In the genomic region with DNA sequence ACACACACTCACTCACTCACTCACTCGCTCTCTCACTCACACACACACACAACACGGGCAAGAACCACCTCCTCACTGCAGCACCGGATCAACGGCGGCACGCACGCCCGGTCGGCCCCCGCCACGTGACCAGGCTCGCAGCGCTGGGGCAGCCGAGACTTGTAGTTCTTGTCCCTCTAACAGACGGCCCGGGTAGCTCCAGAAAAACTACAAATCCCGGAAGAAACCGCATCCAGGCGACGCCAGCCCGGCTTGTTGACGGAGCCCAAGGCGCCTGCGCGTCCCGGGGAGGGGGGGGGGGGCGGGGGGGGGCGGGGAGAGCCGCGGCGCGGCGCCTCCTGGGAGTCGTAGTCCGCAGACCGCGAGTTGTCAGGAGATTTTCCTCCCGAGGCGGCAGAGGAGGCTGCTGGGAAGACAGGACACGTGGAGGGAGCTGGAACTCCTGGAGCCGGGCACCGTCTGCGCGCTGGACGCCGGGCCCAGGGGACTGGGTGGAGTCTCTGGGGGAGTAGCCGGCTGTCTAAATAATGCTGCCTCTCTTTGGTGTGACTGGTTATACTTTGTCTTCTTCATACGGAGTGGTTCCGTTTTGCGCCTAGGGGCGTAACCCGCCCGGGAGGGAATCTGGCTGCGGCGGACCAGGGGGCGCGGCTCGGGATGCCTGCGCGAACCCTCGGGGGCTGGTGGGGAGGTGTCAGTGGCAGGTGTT, we compare ENCODE assay signal across 8 cellular contexts.
DNase-seq lines count a peak whose midpoint lies in the region; ATAC-seq and TF ChIP-seq lines count a peak whose summit lies in the region.

TSS of gene MAX (minus strand) at position 77 of the 709 bp plus-strand sequence. CDS start 178 bp downstream, outside the sequence.

- peak within 1 kb of the TSS; percentile 94 for H3K4me3 ChIP-seq in AG09309 (ENCODE audit: control insufficient read depth, low read depth, low read length)

- TF ChIP-seq CTCF in AG09309 (IDR thresholded peaks at IDR 0.05; ENCODE audit: control insufficient read depth, insufficient read depth, low read depth, low read length, missing control alignments), result no peak

- peak; percentile 96 for DNase-seq in AG09309 (ENCODE audit: low read depth)
- peak; percentile 98 for DNase-seq in NCI-H446 treated with DMSO at 0.1 percent for 48 hours (lab: John Stamatoyannopoulos, UW)
- peak; percentile 96 for DNase-seq in activated CD4-positive, CD25-positive, alpha-beta regulatory T cell treated with anti-CD3 and anti-CD28 coated beads, Interleukin-2, amount 50 U/mL, for 72 hours
- peak; percentile 95 to 97 for DNase-seq in cerebellar nuclear complex (lab: John Stamatoyannopoulos, UW)
- peak; percentile 100 for DNase-seq in islet precursor cell
- peak; percentile 94 to 98 (median 97) for DNase-seq in stimulated activated CD4-positive, alpha-beta T cell treated with anti-CD3 and anti-CD28 coated beads, Interleukin-12 subunit alpha, Interleukin-12 subunit beta, amount 100 ng/mL, for 48 hours (ENCODE audit: low read depth in 2 of 3, low spot score in 1 of 3)

- ATAC-seq in GM19025 (IDR thresholded peaks at IDR 0.05; ENCODE audit: low read depth, unreplicated experiment) (peak; percentile 83), HG03342 (IDR thresholded peaks at IDR 0.05; ENCODE audit: unreplicated experiment) (peak; percentile 82)

Comparison
In these comparisons a context has a peak if more than half of its experiments do, and no peak if none do; other contexts are left out.
1. Peak in every context shown above with its lines: DNase-seq, ATAC-seq and H3K4me3 ChIP-seq.